In genomic region chr12:102440109-102440405, GRCh38 we compare ENCODE assay signal across 20 cellular contexts. TPM values are rescaled to one million over a fixed set of nuclear protein-coding genes. Genes with fewer than 3 reads are reported as not detected.
A peak's percentile ranks its signal among the peaks of the same experiment; 100 is the strongest.
DNase-seq lines count a peak whose midpoint lies in the region; ATAC-seq and TF ChIP-seq lines count a peak whose summit lies in the region.
"Had no signal": no experiment of that assay in that cellular context is flagged by ENCODE, and none has a peak within 500 bp of the region (broad histone marks: within the 10 kb centered on the region; RNA-seq: fewer than 3 reads in every experiment).

No MANE protein-coding gene starts in this region.

- no peak for TF ChIP-seq CTCF in A673 (conservative IDR thresholded peaks at IDR 0.05; ENCODE audit: low read depth, low read length)
- no peak for TF ChIP-seq CTCF in neural progenitor cell (IDR thresholded peaks at IDR 0.05)
- no peak for TF ChIP-seq CTCF in lower leg skin (IDR thresholded peaks at IDR 0.05)

- no peak overlapping the region for H3K27ac ChIP-seq in A673 (ENCODE audit: low read depth, low read length, poor library complexity, severe bottlenecking)
- H3K27ac ChIP-seq in neural progenitor cell = no peak overlapping the region
- H3K27ac ChIP-seq: HL-60 had no signal

- H3K4me1 ChIP-seq in A673 (ENCODE audit: insufficient read depth, low read length, poor library complexity, severe bottlenecking) (peaks cover 9% of the 10 kb centered on the region), neural progenitor cell (no peaks in the 10 kb centered on the region)

- no peak for ATAC-seq in activated T-cell treated with anti-CD3 and anti-CD28 coated beads, Interleukin-2, amount 50 U/mL, for 4 hours

- no peaks in the 10 kb centered on the region for H3K36me3 ChIP-seq in A673 (ENCODE audit: insufficient read depth, low read length, poor library complexity, severe bottlenecking)
- no peaks in the 10 kb centered on the region for H3K36me3 ChIP-seq in neural progenitor cell

- H3K9me3 Mint-ChIP-seq in activated T-cell treated with anti-CD3 and anti-CD28 coated beads, Interleukin-2, amount 50 U/mL, for 4 hours = no peaks in the 10 kb centered on the region
- H3K9me3 Mint-ChIP-seq in neural progenitor cell = no peaks in the 10 kb centered on the region

- H3K27me3 Mint-ChIP-seq in activated T-cell treated with anti-CD3 and anti-CD28 coated beads, Interleukin-2, amount 50 U/mL, for 4 hours (ENCODE audit: low read depth) = no peaks in the 10 kb centered on the region
- no peaks in the 10 kb centered on the region for H3K27me3 Mint-ChIP-seq in neural progenitor cell (ENCODE audit: insufficient read depth, low read depth)
- H3K27me3 Mint-ChIP-seq: CD4-positive, CD25-positive, alpha-beta regulatory T cell had no signal

- no peak for DNase-seq in activated T-cell treated with anti-CD3 and anti-CD28 coated beads, Interleukin-2, amount 50 U/mL, for 4 hours
- DNase-seq in activated T-cell treated with anti-CD3 and anti-CD28 coated beads for 4 hours = no peak
- DNase-seq in A673 (ENCODE audit: low spot score) = peak; percentile 31
- DNase-seq in dermis blood vessel endothelial cell = peak; percentile 13
- DNase-seq in neural progenitor cell (ENCODE audit: low spot score) = peak; percentile 6
- no peak for DNase-seq in lower leg skin (ENCODE audit: low spot score in 2 of 2)
- DNase-seq in SIG-M5 treated with dmso at 0.1 percent for 504 hours (lab: John Stamatoyannopoulos, UW; ENCODE audit: unreplicated experiment) = no peak
- no peak for DNase-seq in NCI-H774 (lab: John Stamatoyannopoulos, UW)
- DNase-seq: 8988T; CD4-positive, CD25-positive, alpha-beta regulatory T cell; DMS153; DND-41; Karpas-422; NCI-H1092; NCI-H1417 treated with DMSO at 0.1 percent for 48 hours; NCI-H1694 treated with DMSO at 0.1 percent for 48 hours; NCI-H2081; NCI-H524; NCI-H748 treated with DMSO at 0.1 percent for 48 hours had no signal

- TF ChIP-seq POLR2A in lower leg skin (IDR thresholded peaks at IDR 0.05) = no peak

- H3K79me2 ChIP-seq in neural progenitor cell (ENCODE audit: low read depth) = no peaks in the 10 kb centered on the region

- H3K4me3 ChIP-seq in A673 (ENCODE audit: low read depth, low read length, poor library complexity, severe bottlenecking) = no peak overlapping the region
- H3K4me3 ChIP-seq in neural progenitor cell = no peak overlapping the region
- H3K4me3 ChIP-seq in lower leg skin (ENCODE audit: low read depth, poor library complexity, severe bottlenecking) = no peak overlapping the region

- no peaks in the 10 kb centered on the region for H3K4me1 Mint-ChIP-seq in activated T-cell treated with anti-CD3 and anti-CD28 coated beads, Interleukin-2, amount 50 U/mL, for 4 hours (ENCODE audit: low read depth)
- H3K4me1 Mint-ChIP-seq in neural progenitor cell = no peaks in the 10 kb centered on the region
- H3K4me1 Mint-ChIP-seq: CD4-positive, CD25-positive, alpha-beta regulatory T cell had no signal

- H3K9ac ChIP-seq in neural progenitor cell = no peak overlapping the region

- H2AFZ ChIP-seq in neural progenitor cell (replicated peaks) = no peak overlapping the region

- WGBS in lower leg skin, 2 donors = 72 to 81% methylated on average over 2 of the region's 2 CpGs

- H3K36me3 Mint-ChIP-seq in activated T-cell treated with anti-CD3 and anti-CD28 coated beads, Interleukin-2, amount 50 U/mL, for 4 hours (ENCODE audit: insufficient read depth) = no peaks in the 10 kb centered on the region
- no peaks in the 10 kb centered on the region for H3K36me3 Mint-ChIP-seq in neural progenitor cell
- H3K36me3 Mint-ChIP-seq: CD4-positive, CD25-positive, alpha-beta regulatory T cell had no signal

- H3K27me3 ChIP-seq in A673 (replicated peaks; ENCODE audit: insufficient read depth, low read depth, low read length, poor library complexity) (no peaks in the 10 kb centered on the region), neural progenitor cell (no peaks in the 10 kb centered on the region)

- no peaks in the 10 kb centered on the region for H3F3A ChIP-seq in neural progenitor cell (ENCODE audit: low read depth)

- CTCF ChIA-PET in A673 (lab: Charles Lee) = no interaction called here

- intact Hi-C loops in A673 (cut with micrococcal nuclease; ENCODE audit: unreplicated experiment) = no loop called here
- intact Hi-C loops in lower leg skin (cut with DNase I; ENCODE audit: low total_unique reads) = no loop called here

- H3K4me3 Mint-ChIP-seq in activated T-cell treated with anti-CD3 and anti-CD28 coated beads, Interleukin-2, amount 50 U/mL, for 4 hours = peak overlapping the region; percentile 34
- H3K4me3 Mint-ChIP-seq in neural progenitor cell = no peak overlapping the region
- H3K4me3 Mint-ChIP-seq: CD4-positive, CD25-positive, alpha-beta regulatory T cell had no signal

- H3K9me3 ChIP-seq in A673 (ENCODE audit: low read depth, low read length, poor library complexity, severe bottlenecking) (no peaks in the 10 kb centered on the region), neural progenitor cell (ENCODE audit: low read depth) (no peaks in the 10 kb centered on the region)

- POLR2A ChIA-PET in A673 (lab: Charles Lee; ENCODE audit: low non-redundant PET) = interaction anchor here (0.6 kb wide), 1 partner anchor 35 kb away, joined by 4 read pairs; no protein-coding TSS in a partner anchor

- no peak overlapping the region for H3K4me2 ChIP-seq in neural progenitor cell

- no TSS peak for BruUV-seq in A673 (replicated peaks; lab: Mats Ljungman, UMichigan)

- no peak overlapping the region for H3K27ac Mint-ChIP-seq in neural progenitor cell
- H3K27ac Mint-ChIP-seq: CD4-positive, CD25-positive, alpha-beta regulatory T cell had no signal

- no peaks in the 10 kb centered on the region for H4K20me1 ChIP-seq in neural progenitor cell (ENCODE audit: low read depth)

RNA-seq across cellular contexts. Expression of gene IGF1, which starts 40.3 kb away (rescaled TPM):
- total RNA-seq in activated T-cell treated with anti-CD3 and anti-CD28 coated beads, Interleukin-2, amount 50 U/mL, for 4 hours = under 1 TPM; 0.33 to 0.51 (median 0.50) TPM
- total RNA-seq in A673 (2021) = 16.4 and 18.0 TPM in 2 replicates
- total RNA-seq in dermis blood vessel endothelial cell = 0.34 and 1.0 TPM in 2 replicates
- total RNA-seq in neural progenitor cell (ENCODE audit: low replicate concordance) = not detected in 2 replicates
- total RNA-seq in lower leg skin = 10 to 100 TPM in 1 of 4 donors, 1 to 10 TPM in 2, under 1 TPM in 1; 0.84 to 42.3 (median 4.9) TPM
- total RNA-seq: CD4-positive, CD25-positive, alpha-beta regulatory T cell had no signal

Comparison
In these comparisons a context has a peak if more than half of its experiments do, and no peak if none do; other contexts are left out.
1. DNase-seq: peak in A673 (single experiment), dermis blood vessel endothelial cell (single experiment) and neural progenitor cell (single experiment); none in activated T-cell treated with anti-CD3 and anti-CD28 coated beads, Interleukin-2, amount 50 U/mL, for 4 hours (single experiment), activated T-cell treated with anti-CD3 and anti-CD28 coated beads for 4 hours (single experiment), lower leg skin (0 of 2), SIG-M5 treated with dmso at 0.1 percent for 504 hours (single experiment) and NCI-H774 (single experiment).